In the genomic region with DNA sequence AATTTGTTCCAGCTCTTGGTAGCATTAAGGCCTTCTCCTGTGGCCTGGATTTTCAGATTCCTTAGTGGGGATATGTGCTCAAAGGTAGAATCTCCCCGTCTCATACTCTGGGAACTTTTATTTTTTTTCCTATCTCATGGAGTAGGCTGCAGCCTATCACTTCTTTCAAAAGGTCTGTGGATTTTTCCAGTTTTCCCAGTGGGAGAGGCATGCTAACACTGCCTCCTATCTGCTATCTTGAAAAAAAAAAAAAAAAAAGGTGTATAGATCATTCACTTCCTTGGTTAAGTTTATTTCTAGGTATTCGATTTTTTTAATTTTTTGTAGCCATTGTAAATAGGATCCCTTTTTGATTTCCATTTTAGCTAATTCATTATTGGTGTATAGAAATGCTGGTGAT, we compare ENCODE assay signal across 19 cellular contexts.
DNase-seq lines count a peak whose midpoint lies in the region; ATAC-seq and TF ChIP-seq lines count a peak whose summit lies in the region.
"Had no signal": no experiment of that assay in that cellular context is flagged by ENCODE, and none has a peak within 500 bp of the region (broad histone marks: within the 10 kb centered on the region; RNA-seq: fewer than 3 reads in every experiment).

No MANE protein-coding gene starts in this region.

- H3K9me3 ChIP-seq in A673 (ENCODE audit: low read depth, low read length, poor library complexity, severe bottlenecking) = peaks cover 15% of the 10 kb centered on the region

- peaks cover 15% of the 10 kb centered on the region for H3K36me3 Mint-ChIP-seq in HFFc6 (ENCODE audit: low read depth)
- H3K36me3 Mint-ChIP-seq in T-helper 2 cell treated with Interferon-gamma antibody and Interleukin-4, amounts not matched to agents 5 μg/mL and 100 μg/mL, for 36 hours (ENCODE audit: low read depth) = no peaks in the 10 kb centered on the region

- no TSS peak for BruUV-seq in A673 (replicated peaks; lab: Mats Ljungman, UMichigan)

- TF ChIP-seq CTCF in A673 (conservative IDR thresholded peaks at IDR 0.05; ENCODE audit: low read depth, low read length) (peak; percentile 22; the same call in 1 of the 2 replicates), HFFc6 (IDR thresholded peaks at IDR 0.05) (peak; percentile 64), astrocyte of the cerebellum (IDR thresholded peaks at IDR 0.05; ENCODE audit: low read depth, low read length, missing control alignments) (peak; percentile 2)

- H3K27me3 Mint-ChIP-seq in HFFc6 (ENCODE audit: insufficient read depth) = no peaks in the 10 kb centered on the region
- H3K27me3 Mint-ChIP-seq in T-helper 2 cell treated with Interferon-gamma antibody and Interleukin-4, amounts not matched to agents 5 μg/mL and 100 μg/mL, for 36 hours (ENCODE audit: low read depth) = peaks cover 6% of the 10 kb centered on the region
- H3K27me3 Mint-ChIP-seq: CD4-positive, alpha-beta T cell had no signal

- H3K4me3 Mint-ChIP-seq in HFFc6 = no peak overlapping the region
- H3K4me3 Mint-ChIP-seq in T-helper 2 cell treated with Interferon-gamma antibody and Interleukin-4, amounts not matched to agents 5 μg/mL and 100 μg/mL, for 36 hours = no peak overlapping the region
- H3K4me3 Mint-ChIP-seq: CD4-positive, alpha-beta T cell had no signal

- peaks cover 11% of the 10 kb centered on the region; the same call in 1 of the 2 replicates for H3K4me1 Mint-ChIP-seq in HFFc6 (ENCODE audit: low read depth)
- H3K4me1 Mint-ChIP-seq in T-helper 2 cell treated with Interferon-gamma antibody and Interleukin-4, amounts not matched to agents 5 μg/mL and 100 μg/mL, for 36 hours (ENCODE audit: low read depth) = peaks cover 2% of the 10 kb centered on the region

- no peak overlapping the region for H3K27ac Mint-ChIP-seq in HFFc6
- H3K27ac Mint-ChIP-seq in T-helper 2 cell treated with Interferon-gamma antibody and Interleukin-4, amounts not matched to agents 5 μg/mL and 100 μg/mL, for 36 hours = no peak overlapping the region
- H3K27ac Mint-ChIP-seq: CD4-positive, alpha-beta T cell had no signal

- DNase-seq in A673 (ENCODE audit: low spot score) (no peak), HFFc6 (no peak), astrocyte of the cerebellum (ENCODE audit: low read depth) (no peak), left colon (no peak), NCI-H1930 (lab: John Stamatoyannopoulos, UW) (no peak), DMS 273 treated with DMSO at 0.1 percent for 48 hours (lab: John Stamatoyannopoulos, UW) (no peak), NCI-H2196 treated with DMSO at 0.1 percent for 48 hours (lab: John Stamatoyannopoulos, UW; ENCODE audit: unreplicated experiment) (no peak)
- no peak for DNase-seq in T-helper 2 cell treated with Interferon-gamma antibody and Interleukin-4, amounts not matched to agents 5 μg/mL and 100 μg/mL, for 36 hours (ENCODE audit: low spot score)
- DNase-seq: ACHN; CD4-positive, alpha-beta T cell; DMS79 treated with DMSO at 0.1 percent for 48 hours; MV-4-11; NCI-H1417; NCI-H2029; NCI-H2171; NCI-H446 treated with DMSO at 0.1 percent for 48 hours; NCI-H774 had no signal

- peak; percentile 55 for ATAC-seq in left colon
- ATAC-seq: K562 had no signal

- CTCF ChIA-PET in A673 (lab: Charles Lee) = no interaction called here

- POLR2A ChIA-PET in A673 (lab: Charles Lee; ENCODE audit: low non-redundant PET) = no interaction called here

- no peaks in the 10 kb centered on the region for H3K27me3 ChIP-seq in A673 (replicated peaks; ENCODE audit: insufficient read depth, low read depth, low read length, poor library complexity)

- no peak overlapping the region for H3K27ac ChIP-seq in A673 (ENCODE audit: low read depth, low read length, poor library complexity, severe bottlenecking)

- in situ Hi-C loops in astrocyte of the cerebellum (cut with HindIII; ENCODE audit: low sequenced_read_pairs) = no loop called here

- H3K4me1 ChIP-seq in A673 (ENCODE audit: insufficient read depth, low read length, poor library complexity, severe bottlenecking) = no peaks in the 10 kb centered on the region

- no peaks in the 10 kb centered on the region for H3K36me3 ChIP-seq in A673 (ENCODE audit: insufficient read depth, low read length, poor library complexity, severe bottlenecking)

- intact Hi-C loops in A673 (cut with micrococcal nuclease; ENCODE audit: unreplicated experiment) = no loop called here
- intact Hi-C loops in left colon (cut with DNase I, micrococcal nuclease) = no loop called here

- H3K4me3 ChIP-seq in A673 (ENCODE audit: low read depth, low read length, poor library complexity, severe bottlenecking) = no peak overlapping the region
- no peak overlapping the region for H3K4me3 ChIP-seq in astrocyte of the cerebellum (ENCODE audit: low read depth, low read length)
- H3K4me3 ChIP-seq: GM12878, K562 had no signal

- peaks cover 13% of the 10 kb centered on the region; the same call in 1 of the 2 replicates for H3K9me3 Mint-ChIP-seq in HFFc6
- H3K9me3 Mint-ChIP-seq in T-helper 2 cell treated with Interferon-gamma antibody and Interleukin-4, amounts not matched to agents 5 μg/mL and 100 μg/mL, for 36 hours = no peaks in the 10 kb centered on the region

Comparison
In these comparisons a context has a peak if more than half of its experiments do, and no peak if none do; other contexts are left out.
1. CTCF ChIP-seq: peak in every context shown above with its lines; median percentile 64 in HFFc6; 22 in A673; 2 in astrocyte of the cerebellum.